Comparison of ENCODE assay signal across 16 cellular contexts in genomic region chr5:175363300-175363699, GRCh38.
"Had no signal": no experiment of that assay in that cellular context is flagged by ENCODE, and none has a peak within 500 bp of the region (broad histone marks: within the 10 kb centered on the region; RNA-seq: fewer than 3 reads in every experiment).

No MANE protein-coding gene starts in this region.

- DNase-seq: Kasumi-1, MM.1S, NCI-H1092 treated with DMSO at 0.1 percent for 48 hours, NCI-H1436, NCI-H2081 treated with DMSO at 0.1 percent for 48 hours, NCI-H2171, NCI-H226, NCI-H774, SHP77, SK-N-SH, SW 1271, T-cell had no signal

- H3K9me3 ChIP-seq: SK-N-SH had no signal

- H3K9ac ChIP-seq: KMS-11, SK-N-SH had no signal

- ATAC-seq: K562, Panc1, T-cell had no signal

- H3K4me2 ChIP-seq: KMS-11, SK-N-SH had no signal

- H3K4me3 ChIP-seq: K562 had no signal

- H3K27ac ChIP-seq: KMS-11, RWPE1 had no signal
